9 cellular contexts compared by ENCODE assay signal in genomic region chr20:45041464-45042337, GRCh38. TPM values are rescaled to one million over a fixed set of nuclear protein-coding genes. Genes with fewer than 3 reads are reported as not detected.
DNase-seq lines count a peak whose midpoint lies in the region; ATAC-seq, FAIRE-seq and TF ChIP-seq lines count a peak whose summit lies in the region.
"Had no signal": no experiment of that assay in that cellular context is flagged by ENCODE, and none has a peak within 500 bp of the region (broad histone marks: within the 10 kb centered on the region; RNA-seq: fewer than 3 reads in every experiment).

No MANE protein-coding gene starts in this region.

- peak overlapping the region; percentile 58 for H3K27ac Mint-ChIP-seq in activated naive CD4-positive, alpha-beta T cell treated with anti-CD3 and anti-CD28 coated beads, Interleukin-2, amount 10 ng/mL, durations not matched to agents 7 days and 5 days

- no peaks in the 10 kb centered on the region for H3K27me3 ChIP-seq in foreskin keratinocyte
- no peaks in the 10 kb centered on the region for H3K27me3 ChIP-seq in left ventricle myocardium inferior (ENCODE audit: low read depth)
- H3K27me3 ChIP-seq: cardiac muscle cell had no signal

- peaks cover 38% of the 10 kb centered on the region for H3K4me1 Mint-ChIP-seq in activated naive CD4-positive, alpha-beta T cell treated with anti-CD3 and anti-CD28 coated beads, Interleukin-2, amount 10 ng/mL, durations not matched to agents 7 days and 5 days

- H3K4me3 ChIP-seq in left ventricle myocardium inferior, result no peak overlapping the region
- H3K4me3 ChIP-seq: cardiac muscle cell had no signal

- TF ChIP-seq CTCF in foreskin keratinocyte (conservative IDR thresholded peaks at IDR 0.05) (no peak), left ventricle myocardium inferior (IDR thresholded peaks at IDR 0.05; ENCODE audit: borderline replicate concordance) (no peak)

- peaks cover 49% of the 10 kb centered on the region for H3K4me1 ChIP-seq in foreskin keratinocyte
- peaks cover 33% of the 10 kb centered on the region for H3K4me1 ChIP-seq in left ventricle myocardium inferior

- H3K9me3 Mint-ChIP-seq in activated naive CD4-positive, alpha-beta T cell treated with anti-CD3 and anti-CD28 coated beads, Interleukin-2, amount 10 ng/mL, durations not matched to agents 7 days and 5 days, result no peaks in the 10 kb centered on the region

- FAIRE-seq in urothelium cell line (lab: Jason Lieb, UNC), result no peak

- peaks cover 6% of the 10 kb centered on the region for H3K9me3 ChIP-seq in left ventricle myocardium inferior (replicated peaks)

- no peak overlapping the region for H3K4me3 Mint-ChIP-seq in activated naive CD4-positive, alpha-beta T cell treated with anti-CD3 and anti-CD28 coated beads, Interleukin-2, amount 10 ng/mL, durations not matched to agents 7 days and 5 days

- peaks cover 6% of the 10 kb centered on the region for H3K36me3 ChIP-seq in left ventricle myocardium inferior
- H3K36me3 ChIP-seq: cardiac muscle cell had no signal

- no peak for DNase-seq in activated naive CD4-positive, alpha-beta T cell treated with anti-CD3 and anti-CD28 coated beads, Interleukin-2, amount 10 ng/mL, durations not matched to agents 7 days and 5 days
- no peak for DNase-seq in activated naive CD4-positive, alpha-beta T cell (lab: John Stamatoyannopoulos, UW)
- DNase-seq in SW 1271 (lab: John Stamatoyannopoulos, UW) (peak; percentile 49 to 89), foreskin keratinocyte (peak; percentile 80 to 89), urothelium cell line (ENCODE audit: low spot score) (peak; percentile 64), middle frontal gyrus (ENCODE audit: extremely low spot score, low spot score) (no peak), left ventricle myocardium inferior (no peak)
- no peak for DNase-seq in central memory CD4-positive, alpha-beta T cell

- H3K27ac ChIP-seq in foreskin keratinocyte (peak overlapping the region; percentile 27), left ventricle myocardium inferior (replicated peaks) (no peak overlapping the region)
- H3K27ac ChIP-seq: cardiac muscle cell had no signal

- peaks cover 45% of the 10 kb centered on the region for H3K36me3 Mint-ChIP-seq in activated naive CD4-positive, alpha-beta T cell treated with anti-CD3 and anti-CD28 coated beads, Interleukin-2, amount 10 ng/mL, durations not matched to agents 7 days and 5 days

- H3K27me3 Mint-ChIP-seq in activated naive CD4-positive, alpha-beta T cell treated with anti-CD3 and anti-CD28 coated beads, Interleukin-2, amount 10 ng/mL, durations not matched to agents 7 days and 5 days, result no peaks in the 10 kb centered on the region

- peak; percentile 86 for ATAC-seq in foreskin keratinocyte

- intact Hi-C loops in left ventricle myocardium inferior (cut with micrococcal nuclease), result no loop called here

- CTCF ChIA-PET in activated naive CD4-positive, alpha-beta T cell treated with anti-CD3 and anti-CD28 coated beads, Interleukin-2, amount 10 ng/mL, durations not matched to agents 7 days and 5 days (lab: Charles Lee), result interaction anchor here (0.7 to 5.5 kb wide), 2 partner anchors 12 to 53 kb away, joined by 4 to 128 read pairs; no protein-coding TSS in a partner anchor

RNA-seq across cellular contexts. Expression of gene KCNS1, which starts 59.2 kb away (rescaled TPM):
- 1.7 and 2.1 TPM in 2 replicates for total RNA-seq in foreskin keratinocyte
- polyA plus RNA-seq in foreskin keratinocyte, result 1.3 and 1.6 TPM in 2 replicates
- 0.14 TPM for total RNA-seq in left ventricle myocardium inferior
- total RNA-seq: cardiac muscle cell had no signal
- polyA plus RNA-seq: cardiac muscle cell had no signal

Comparison
In these comparisons a context has a peak if more than half of its experiments do, and no peak if none do; other contexts are left out.
1. DNase-seq: peak in SW 1271 (2 of 2), foreskin keratinocyte (2 of 2) and urothelium cell line (single experiment); none in activated naive CD4-positive, alpha-beta T cell treated with anti-CD3 and anti-CD28 coated beads, Interleukin-2, amount 10 ng/mL, durations not matched to agents 7 days and 5 days (single experiment), activated naive CD4-positive, alpha-beta T cell (0 of 4), middle frontal gyrus (single experiment), left ventricle myocardium inferior (single experiment) and central memory CD4-positive, alpha-beta T cell (single experiment).